Comparison of ENCODE assay signal across 26 cellular contexts in genomic region chr1:160162936-160163335, GRCh38. TPM values are rescaled to one million over a fixed set of nuclear protein-coding genes. Genes with fewer than 3 reads are reported as not detected.
DNase-seq lines count a peak whose midpoint lies in the region; ATAC-seq, FAIRE-seq and TF ChIP-seq lines count a peak whose summit lies in the region.
"Had no signal": no experiment of that assay in that cellular context is flagged by ENCODE, and none has a peak within 500 bp of the region (broad histone marks: within the 10 kb centered on the region; RNA-seq: fewer than 3 reads in every experiment).

No MANE protein-coding gene starts in this region.

- H3K27ac Mint-ChIP-seq in GM23338 = no peak overlapping the region
- H3K27ac Mint-ChIP-seq: CD8-positive, alpha-beta memory T cell; H9; HFFc6 had no signal

- no peak for TF ChIP-seq CTCF in GM23338 (conservative IDR thresholded peaks at IDR 0.05; ENCODE audit: low read depth in 2 of 2)
- no peak for TF ChIP-seq CTCF in H1 (IDR thresholded peaks at IDR 0.05; ENCODE audit: control extremely low read depth in 1 of 3, insufficient read depth in 1 of 3, low read depth in 1 of 3, low read length in 3 of 3)
- TF ChIP-seq CTCF in spleen (IDR thresholded peaks at IDR 0.05 in 8 of 11, conservative IDR thresholded peaks at IDR 0.05 in 3 of 11) = no peak

- no peaks in the 10 kb centered on the region for H3K27me3 ChIP-seq in BLaER1 treated with 17β-estradiol and CSF1 and Interleukin-3, amounts not matched to agents 10 nM and 100 nM
- no peaks in the 10 kb centered on the region for H3K27me3 ChIP-seq in GM23338 (ENCODE audit: insufficient read depth)
- no peaks in the 10 kb centered on the region; a peak in 2 of 7 replicates for H3K27me3 ChIP-seq in H1 (replicated peaks in 1 of 4; ENCODE audit: control insufficient read depth in 3 of 4, extremely low read depth in 1 of 4, insufficient read depth in 3 of 4, low read length in 3 of 4)
- no peaks in the 10 kb centered on the region for H3K27me3 ChIP-seq in spleen (replicated peaks in 1 of 7)
- H3K27me3 ChIP-seq: BLaER1 had no signal

- H3K27ac ChIP-seq in BLaER1 treated with 17β-estradiol and CSF1 and Interleukin-3, amounts not matched to agents 10 nM and 100 nM = peak overlapping the region in 1 of 11 experiments; percentile 12; a peak in 2 of 22 replicates
- H3K27ac ChIP-seq in GM23338 (ENCODE audit: low read depth) (no peak overlapping the region), H1 (ENCODE audit: low read depth, low read length) (no peak overlapping the region), spleen (peak overlapping the region in 5 of 8 donors; percentile 51 to 66 (median 56))
- H3K27ac ChIP-seq: BLaER1, RWPE1 had no signal

- no peaks in the 10 kb centered on the region for H3K23me2 ChIP-seq in H1 (ENCODE audit: low read depth, low read length)

- H4K91ac ChIP-seq in H1 (replicated peaks; ENCODE audit: insufficient read length, low read length) = no peak overlapping the region

- TF ChIP-seq RAD21 in H1 (IDR thresholded peaks at IDR 0.05 in 1 of 2, conservative IDR thresholded peaks at IDR 0.05 in 1 of 2; ENCODE audit: low read depth in 2 of 2, low read length in 2 of 2) = no peak

- peaks cover 23 to 63% (median 50%) of the 10 kb centered on the region in 10 experiments for H3K4me1 ChIP-seq in BLaER1 treated with 17β-estradiol and CSF1 and Interleukin-3, amounts not matched to agents 10 nM and 100 nM
- peaks cover 14% of the 10 kb centered on the region for H3K4me1 ChIP-seq in GM23338 (ENCODE audit: insufficient read depth)
- peaks cover 0 to 7% (median 3%) of the 10 kb centered on the region in 4 experiments; a peak in 5 of 7 replicates for H3K4me1 ChIP-seq in H1 (replicated peaks in 1 of 4; ENCODE audit: control insufficient read depth in 3 of 4, insufficient read depth in 4 of 4, low read length in 3 of 4)
- peaks cover 0 to 16% (median 0%) of the 10 kb centered on the region in 6 donors for H3K4me1 ChIP-seq in spleen

- no peak overlapping the region for H3K56ac ChIP-seq in H1 (replicated peaks; ENCODE audit: insufficient read length, low read depth, low read length)

- DNase-seq in GM23338 (ENCODE audit: low spot score) (no peak), H1 (ENCODE audit: low read depth in 1 of 2, low spot score in 2 of 2) (no peak), spleen (no peak), frontal cortex (ENCODE audit: low spot score in 2 of 2) (no peak), KBM-7 (no peak), DMS53 (lab: John Stamatoyannopoulos, UW) (no peak)
- DNase-seq: CD8-positive, alpha-beta memory T cell; DMS 273 treated with DMSO at 0.1 percent for 48 hours; DMS79 treated with DMSO at 0.1 percent for 48 hours; GF-D8; HFFc6; NCI-H2029; NCI-H446; NCI-H524 treated with DMSO at 0.1 percent for 48 hours; NCI-H774; SHP77 had no signal

- no peaks in the 10 kb centered on the region for H3K9me2 ChIP-seq in GM23338 (ENCODE audit: insufficient read depth)

- no peaks in the 10 kb centered on the region for H3K36me3 ChIP-seq in BLaER1 treated with 17β-estradiol and CSF1 and Interleukin-3, amounts not matched to agents 10 nM and 100 nM
- H3K36me3 ChIP-seq in GM23338 (ENCODE audit: insufficient read depth) = no peaks in the 10 kb centered on the region
- no peaks in the 10 kb centered on the region for H3K36me3 ChIP-seq in H1 (ENCODE audit: control insufficient read depth in 2 of 4, insufficient read depth in 4 of 4, low read length in 3 of 4)
- no peaks in the 10 kb centered on the region for H3K36me3 ChIP-seq in spleen
- H3K36me3 ChIP-seq: BLaER1 had no signal

- no peak overlapping the region for H2BK120ac ChIP-seq in H1 (replicated peaks; ENCODE audit: low read depth, low read length)

- H2BK5ac ChIP-seq in H1 (ENCODE audit: low read depth, low read length) = peak overlapping the region; percentile 22; the same call in 1 of the 2 replicates

- H3F3A ChIP-seq in GM23338 (replicated peaks; ENCODE audit: low read depth) = peaks cover 2% of the 10 kb centered on the region; the same call in 1 of the 2 replicates

- H3K79me2 ChIP-seq in GM23338 (replicated peaks; ENCODE audit: insufficient read depth) = no peaks in the 10 kb centered on the region
- no peaks in the 10 kb centered on the region for H3K79me2 ChIP-seq in H1 (ENCODE audit: control insufficient read depth in 1 of 2, insufficient read depth in 2 of 2, low read length in 2 of 2)

- 0 out of 2 replicates have a peak overlapping the region, but pooled peaks have one; percentile 77 for H2AK5ac ChIP-seq in H1 (ENCODE audit: low read depth, low read length)

- no peak overlapping the region for H3K18ac ChIP-seq in H1 (ENCODE audit: extremely low read depth, low read length)

- no peak overlapping the region for H3K4me3 Mint-ChIP-seq in GM23338
- H3K4me3 Mint-ChIP-seq: CD8-positive, alpha-beta memory T cell; H9; HFFc6 had no signal

- 0 out of 2 replicates have a peak overlapping the region, but pooled peaks have one; percentile 0 for H2BK15ac ChIP-seq in H1 (ENCODE audit: low read length)

- H3K4me2 ChIP-seq in BLaER1 treated with 17β-estradiol and CSF1 and Interleukin-3, amounts not matched to agents 10 nM and 100 nM = peak overlapping the region in 9 of 11 experiments; percentile 11 to 67 (median 30); a peak in 13 of 22 replicates
- H3K4me2 ChIP-seq in GM23338 = no peak overlapping the region
- no peak overlapping the region for H3K4me2 ChIP-seq in H1 (ENCODE audit: insufficient read depth in 1 of 2, low read depth in 2 of 2, low read length in 2 of 2)
- H3K4me2 ChIP-seq: BLaER1 had no signal

- H3K9me3 ChIP-seq in BLaER1 treated with 17β-estradiol and CSF1 and Interleukin-3, amounts not matched to agents 10 nM and 100 nM (replicated peaks in 1 of 11) = no peaks in the 10 kb centered on the region
- H3K9me3 ChIP-seq in H1 (ENCODE audit: insufficient read depth in 2 of 2, low read depth in 1 of 2, low read length in 1 of 2) (no peaks in the 10 kb centered on the region), spleen (no peaks in the 10 kb centered on the region)
- H3K9me3 ChIP-seq: BLaER1 had no signal

- no peak overlapping the region for H3K23ac ChIP-seq in H1 (ENCODE audit: insufficient read length)

- no peak overlapping the region for H4K5ac ChIP-seq in H1 (ENCODE audit: insufficient read length, low read depth, low read length)

- no peaks in the 10 kb centered on the region for H3K79me1 ChIP-seq in H1 (ENCODE audit: low read depth, low read length)

- H3K9ac ChIP-seq in BLaER1 treated with 17β-estradiol and CSF1 and Interleukin-3, amounts not matched to agents 10 nM and 100 nM = no peak overlapping the region
- H3K9ac ChIP-seq in H1 (replicated peaks in 1 of 4; ENCODE audit: extremely low read depth in 1 of 4, low read depth in 3 of 4, low read length in 3 of 4) = no peak overlapping the region
- H3K9ac ChIP-seq: BLaER1 had no signal

- H3K4me3 ChIP-seq in BLaER1 treated with 17β-estradiol and CSF1 and Interleukin-3, amounts not matched to agents 10 nM and 100 nM = no peak overlapping the region
- H3K4me3 ChIP-seq in GM23338 (no peak overlapping the region), H1 (ENCODE audit: extremely low read depth in 1 of 4, insufficient read depth in 2 of 4, low read depth in 3 of 4, low read length in 4 of 4) (no peak overlapping the region), spleen (no peak overlapping the region)
- H3K4me3 ChIP-seq: BLaER1, K562 had no signal

- in situ Hi-C loops in KBM-7 (cut with MboI; ENCODE audit: low pct_unique_long_range_greater_than_20kb, low sequenced_read_pairs) = no loop called here

- H3K36me3 Mint-ChIP-seq in GM23338 (ENCODE audit: low read depth) = no peaks in the 10 kb centered on the region
- H3K36me3 Mint-ChIP-seq: CD8-positive, alpha-beta memory T cell had no signal

- H3K14ac ChIP-seq in H1 (ENCODE audit: insufficient read length) = no peak overlapping the region

- CTCF ChIA-PET in H1 (lab: Charles Lee; ENCODE audit: partially characterized antibody) = interaction anchor here (0.7 to 18.4 kb wide), 31 partner anchors 10 to 978 kb away, joined by 3 to 257 read pairs (median 7); partner anchors contain the start of genes ATP1A4, CASQ1, DCAF8 and KCNJ9

- FAIRE-seq in H1 (lab: Jason Lieb, UNC) (no peak), frontal cortex (lab: Jason Lieb, UNC) (no peak)

- peaks cover 9% of the 10 kb centered on the region for H3K27me3 Mint-ChIP-seq in GM23338 (ENCODE audit: insufficient read depth, low read depth, poor library complexity)

- no peak for ATAC-seq in GM23338

- peak overlapping the region; percentile 0; the same call in 1 of the 2 replicates for H2BK20ac ChIP-seq in H1 (ENCODE audit: low read length)

- H2BK12ac ChIP-seq in H1 (ENCODE audit: low read depth, low read length) = peak overlapping the region; percentile 29; the same call in 1 of the 2 replicates

- H3K4me1 Mint-ChIP-seq in GM23338 = peaks cover 26% of the 10 kb centered on the region
- H3K4me1 Mint-ChIP-seq: CD8-positive, alpha-beta memory T cell had no signal

- TF ChIP-seq EP300 in H1 (IDR thresholded peaks at IDR 0.05; ENCODE audit: borderline replicate concordance in 1 of 2, low read depth in 2 of 2, low read length in 2 of 2) = no peak

- no peak for TF ChIP-seq POLR2A in H1 (IDR thresholded peaks at IDR 0.05; ENCODE audit: control extremely low read depth in 1 of 2, low read depth in 2 of 2, low read length in 2 of 2)
- no peak for TF ChIP-seq POLR2A in spleen (IDR thresholded peaks at IDR 0.05)

- H3K4ac ChIP-seq in H1 (replicated peaks; ENCODE audit: insufficient read length, low read depth, low read length) = no peak overlapping the region

- H4K8ac ChIP-seq in H1 (ENCODE audit: extremely low read depth, insufficient read depth, low read length) = no peak overlapping the region

- intact Hi-C loops in spleen (cut with DNase I; ENCODE audit: low total_unique reads) = no loop called here

- H3K9me3 Mint-ChIP-seq in GM23338 = no peaks in the 10 kb centered on the region
- H3K9me3 Mint-ChIP-seq: CD8-positive, alpha-beta memory T cell; H9; HFFc6 had no signal

- no peaks in the 10 kb centered on the region; a peak in 1 of 22 replicates for H4K20me1 ChIP-seq in BLaER1 treated with 17β-estradiol and CSF1 and Interleukin-3, amounts not matched to agents 10 nM and 100 nM
- H4K20me1 ChIP-seq in GM23338 (replicated peaks; ENCODE audit: insufficient read depth) (no peaks in the 10 kb centered on the region), H1 (replicated peaks in 1 of 2; ENCODE audit: control insufficient read depth in 1 of 2, insufficient read depth in 2 of 2, low read length in 2 of 2) (no peaks in the 10 kb centered on the region)
- H4K20me1 ChIP-seq: BLaER1 had no signal

- POLR2A ChIA-PET in H1 (lab: Charles Lee; ENCODE audit: partially characterized antibody) = interaction anchor here (1.2 to 2.4 kb wide), 5 partner anchors 46 to 89 kb away, joined by 3 to 11 read pairs (median 5); no protein-coding TSS in a partner anchor

- H2AFZ ChIP-seq in GM23338 (peak overlapping the region; percentile 84; the same call in 1 of the 2 replicates), H1 (ENCODE audit: low read length) (no peak overlapping the region)

- WGBS in H1 (ENCODE audit: extremely low coverage in 1 of 2, insufficient coverage in 1 of 2, insufficient read length in 1 of 2, insufficient replicate concordance in 2 of 2, low coverage in 1 of 2, low lambda C conversion rate in 2 of 2, missing lambda C conversion rate in 1 of 2), 2 experiments = 91% methylated on average over 2 of the region's 2 CpGs; no CpG with 5 or more reads in 1 of the 2 experiments
- 39 to 75% (median 57%) methylated on average over 2 of the region's 2 CpGs for WGBS in spleen, 5 donors

RNA-seq across cellular contexts. Expression of gene ATP1A4, which starts 11.5 kb away (rescaled TPM):
- total RNA-seq in GM23338 (2014; rRNA removed; shearing (Covaris generic)) = 0.23 and 0.63 TPM in 2 replicates
- polyA plus RNA-seq in GM23338 (2016; fragmentation: Nextera tagmentation; extraction: Ambion mirVana) = 0.27 and 0.43 TPM in 2 replicates
- 0.57 and 0.61 TPM in 2 replicates for total RNA-seq in H1 (2021; fragmentation: NEBNext Ultra II Directional; extraction: Animal tissue kit (Norgen Biotek cat#: 25700))
- polyA plus RNA-seq in H1 (2011; rRNA removed) = 0.48 and 0.80 TPM in 2 replicates
- polyA plus RNA-seq in H1 (2011; cell fraction: cytosol; rRNA removed) = 0.62 TPM
- 1.1 TPM for polyA plus RNA-seq in H1 (2011; cell fraction: nucleus; rRNA removed)
- polyA plus RNA-seq in H1 (2012, experiment 1 of 2) = 0.39 to 0.72 TPM (median 0.42 TPM) in 4 replicates
- polyA plus RNA-seq in H1 (2012, experiment 2 of 2) = 0.09 TPM
- 0.51 TPM for polyA plus RNA-seq in H1 (2013, experiment 1 of 2)
- 0.53 TPM for polyA plus RNA-seq in H1 (2013, experiment 2 of 2)
- 0.44 and 0.63 TPM in 2 replicates for polyA minus RNA-seq in H1 (2011; rRNA and poly(A)+ RNA removed)
- polyA minus RNA-seq in H1 (2011; cell fraction: cytosol; rRNA and poly(A)+ RNA removed) = 0.66 TPM
- polyA minus RNA-seq in H1 (2011; cell fraction: nucleus; rRNA and poly(A)+ RNA removed) = 0.40 TPM
- 1 to 10 TPM in 2 of 7 donors, under 1 TPM in 3, not detected in 2; 0.70 to 2.9 (median 0.97) TPM for total RNA-seq in spleen
- 1 to 10 TPM in 1 of 3 donors, under 1 TPM in 2; 0.85 to 2.3 (median 0.93) TPM for polyA plus RNA-seq in spleen
- not detected for total RNA-seq in frontal cortex
- total RNA-seq: A172; CD8-positive, alpha-beta memory T cell; HFFc6; HT1080; K562; LHCN-M2; MCF 10A; SK-MEL-5 had no signal
- polyA plus RNA-seq: CD8-positive, alpha-beta memory T cell had no signal

RNA-seq across cellular contexts. Expression of gene CASQ1, which starts 27.4 kb away (rescaled TPM):
- 1.2 and 2.8 TPM in 2 replicates for total RNA-seq in GM23338 (2014; rRNA removed; shearing (Covaris generic))
- 1.0 and 1.1 TPM in 2 replicates for polyA plus RNA-seq in GM23338 (2016; fragmentation: Nextera tagmentation; extraction: Ambion mirVana)
- total RNA-seq in H1 (2021; fragmentation: NEBNext Ultra II Directional; extraction: Animal tissue kit (Norgen Biotek cat#: 25700)) = 0.80 and 1.1 TPM in 2 replicates
- 1.3 and 1.4 TPM in 2 replicates for polyA plus RNA-seq in H1 (2011; rRNA removed)
- 1.5 TPM for polyA plus RNA-seq in H1 (2011; cell fraction: cytosol; rRNA removed)
- polyA plus RNA-seq in H1 (2011; cell fraction: nucleus; rRNA removed) = 1.4 TPM
- polyA plus RNA-seq in H1 (2012, experiment 1 of 2) = 0.72 to 1.6 TPM (median 1.0 TPM) in 4 replicates
- 0.66 TPM for polyA plus RNA-seq in H1 (2012, experiment 2 of 2)
- 1.4 TPM for polyA plus RNA-seq in H1 (2013, experiment 1 of 2)
- 1.7 TPM for polyA plus RNA-seq in H1 (2013, experiment 2 of 2)
- polyA minus RNA-seq in H1 (2011; rRNA and poly(A)+ RNA removed) = 0.41 and 1.4 TPM in 2 replicates
- 0.59 TPM for polyA minus RNA-seq in H1 (2011; cell fraction: cytosol; rRNA and poly(A)+ RNA removed)
- not detected for polyA minus RNA-seq in H1 (2011; cell fraction: nucleus; rRNA and poly(A)+ RNA removed)
- 1 to 10 TPM in 1 of 7 donors, under 1 TPM in 3, not detected in 3; 0.37 to 1.1 (median 0.91) TPM for total RNA-seq in spleen
- polyA plus RNA-seq in spleen = 1 to 10 TPM in 2 of 3 donors, under 1 TPM in 1; 0.45 to 1.5 (median 1.5) TPM
- 4.9 TPM for total RNA-seq in frontal cortex
- total RNA-seq: CD8-positive, alpha-beta memory T cell; HT1080; K562; LHCN-M2; MCF 10A; SK-MEL-5 had no signal
- polyA plus RNA-seq: CD8-positive, alpha-beta memory T cell; K562 had no signal

RNA-seq across cellular contexts. Expression of gene PEA15, which starts 42.2 kb away (rescaled TPM):
- 80.8 and 104 TPM in 2 replicates for total RNA-seq in GM23338 (2014; rRNA removed; shearing (Covaris generic))
- 60.3 and 66.6 TPM in 2 replicates for polyA plus RNA-seq in GM23338 (2016; fragmentation: Nextera tagmentation; extraction: Ambion mirVana)
- 75.1 and 78.8 TPM in 2 replicates for total RNA-seq in H1 (2021; fragmentation: NEBNext Ultra II Directional; extraction: Animal tissue kit (Norgen Biotek cat#: 25700))
- polyA plus RNA-seq in H1 (2011; rRNA removed) = 68.2 and 71.3 TPM in 2 replicates
- 97.2 TPM for polyA plus RNA-seq in H1 (2011; cell fraction: cytosol; rRNA removed)
- 65.2 TPM for polyA plus RNA-seq in H1 (2011; cell fraction: nucleus; rRNA removed)
- 56.1 to 71.9 TPM (median 69.0 TPM) in 4 replicates for polyA plus RNA-seq in H1 (2012, experiment 1 of 2)
- polyA plus RNA-seq in H1 (2012, experiment 2 of 2) = 67.9 TPM
- 109 TPM for polyA plus RNA-seq in H1 (2013, experiment 1 of 2)
- polyA plus RNA-seq in H1 (2013, experiment 2 of 2) = 115 TPM
- polyA minus RNA-seq in H1 (2011; rRNA and poly(A)+ RNA removed) = 77.4 and 108 TPM in 2 replicates
- 29.1 TPM for polyA minus RNA-seq in H1 (2011; cell fraction: cytosol; rRNA and poly(A)+ RNA removed)
- 35.7 TPM for polyA minus RNA-seq in H1 (2011; cell fraction: nucleus; rRNA and poly(A)+ RNA removed)
- 100 to 1,000 TPM in 4 of 7 donors, 10 to 100 TPM in 3; 73.4 to 158 (median 126) TPM for total RNA-seq in spleen
- 100 to 1,000 TPM in 1 of 3 donors, 10 to 100 TPM in 2; 80.1 to 167 (median 86.8) TPM for polyA plus RNA-seq in spleen
- 84.4 TPM for total RNA-seq in frontal cortex

RNA-seq across cellular contexts. Expression of gene ATP1A2, which starts 47.4 kb away (rescaled TPM):
- 17.7 and 18.3 TPM in 2 replicates for total RNA-seq in GM23338 (2014; rRNA removed; shearing (Covaris generic))
- polyA plus RNA-seq in GM23338 (2016; fragmentation: Nextera tagmentation; extraction: Ambion mirVana) = 4.9 and 5.2 TPM in 2 replicates
- 34.8 and 39.7 TPM in 2 replicates for total RNA-seq in H1 (2021; fragmentation: NEBNext Ultra II Directional; extraction: Animal tissue kit (Norgen Biotek cat#: 25700))
- 40.8 and 54.2 TPM in 2 replicates for polyA plus RNA-seq in H1 (2011; rRNA removed)
- polyA plus RNA-seq in H1 (2011; cell fraction: cytosol; rRNA removed) = 60.3 TPM
- 193 TPM for polyA plus RNA-seq in H1 (2011; cell fraction: nucleus; rRNA removed)
- polyA plus RNA-seq in H1 (2012, experiment 1 of 2) = 41.3 to 57.9 TPM (median 44.4 TPM) in 4 replicates
- polyA plus RNA-seq in H1 (2012, experiment 2 of 2) = 14.0 TPM
- polyA plus RNA-seq in H1 (2013, experiment 1 of 2) = 23.7 TPM
- polyA plus RNA-seq in H1 (2013, experiment 2 of 2) = 22.3 TPM
- polyA minus RNA-seq in H1 (2011; rRNA and poly(A)+ RNA removed) = 103 and 110 TPM in 2 replicates
- polyA minus RNA-seq in H1 (2011; cell fraction: cytosol; rRNA and poly(A)+ RNA removed) = 45.0 TPM
- 77.4 TPM for polyA minus RNA-seq in H1 (2011; cell fraction: nucleus; rRNA and poly(A)+ RNA removed)
- 10 to 100 TPM in 1 of 7 donors, 1 to 10 TPM in 3, under 1 TPM in 3; 0.20 to 19.1 (median 1.1) TPM for total RNA-seq in spleen
- 1 to 10 TPM in 1 of 3 donors, under 1 TPM in 2; 0.13 to 1.7 (median 0.27) TPM for polyA plus RNA-seq in spleen
- 45.7 TPM for total RNA-seq in frontal cortex
- total RNA-seq: CD8-positive, alpha-beta memory T cell; HT1080; MCF 10A; SK-MEL-5 had no signal
- polyA plus RNA-seq: CD8-positive, alpha-beta memory T cell had no signal

Comparison
In these comparisons a context has a peak if more than half of its experiments do, and no peak if none do; other contexts are left out.
1. H3K27ac ChIP-seq: peak in spleen (5 of 8); none in GM23338 (single experiment) and H1 (single experiment).
2. H3K4me2 ChIP-seq: peak in BLaER1 treated with 17β-estradiol and CSF1 and Interleukin-3, amounts not matched to agents 10 nM and 100 nM (9 of 11); none in GM23338 (single experiment) and H1 (0 of 2).